In genomic region chr5:149143470-149143869, GRCh38 we compare ENCODE assay signal across 15 cellular contexts. TPM values are rescaled to one million over a fixed set of nuclear protein-coding genes. Genes with fewer than 3 reads are reported as not detected.
A peak's percentile ranks its signal among the peaks of the same experiment; 100 is the strongest.
DNase-seq lines count a peak whose midpoint lies in the region; ATAC-seq, FAIRE-seq and TF ChIP-seq lines count a peak whose summit lies in the region.
"Had no signal": no experiment of that assay in that cellular context is flagged by ENCODE, and none has a peak within 500 bp of the region (broad histone marks: within the 10 kb centered on the region; RNA-seq: fewer than 3 reads in every experiment).

No MANE protein-coding gene starts in this region.

- H3K27ac Mint-ChIP-seq in glutamatergic neuron (ENCODE audit: unreplicated experiment) = no peak overlapping the region
- H3K27ac Mint-ChIP-seq: activated CD8-positive, alpha-beta T cell treated with anti-CD3 and anti-CD28 coated beads for 36 hours; activated naive CD8-positive, alpha-beta T cell treated with anti-CD3 and anti-CD28 coated beads, Interleukin-2, amount 50 U/mL, for 24 hours; stimulated activated naive CD8-positive, alpha-beta T cell treated with anti-CD3 and anti-CD28 coated beads, Interleukin-15, Interleukin-2, amounts not matched to agents 100 ng/mL and 50 ng/mL, for 24 hours had no signal

- DNase-seq in AG08396 (ENCODE audit: low spot score) (peak; percentile 57), amniotic stem cell (lab: John Stamatoyannopoulos, UW) (peak; percentile 62), fibroblast of pulmonary artery (ENCODE audit: low read depth) (peak; percentile 93), pancreas (no peak), glutamatergic neuron (no peak), NCI-H2029 treated with DMSO at 0.1 percent for 48 hours (lab: John Stamatoyannopoulos, UW) (no peak)
- DNase-seq: activated CD8-positive, alpha-beta T cell treated with anti-CD3 and anti-CD28 coated beads for 36 hours; activated naive CD8-positive, alpha-beta T cell treated with anti-CD3 and anti-CD28 coated beads, Interleukin-2, amount 50 U/mL, for 24 hours; AML-193; NCI-H446 had no signal

- intact Hi-C loops in pancreas (cut with DNase I) = no loop called here

- peak overlapping the region; percentile 44 for H3K4me3 ChIP-seq in fibroblast of pulmonary artery (replicated peaks; ENCODE audit: low read depth, low read length)
- H3K4me3 ChIP-seq in pancreas = no peak overlapping the region
- H3K4me3 ChIP-seq: SK-N-MC had no signal

- no peaks in the 10 kb centered on the region for H3K36me3 ChIP-seq in pancreas

- no peaks in the 10 kb centered on the region for H3K36me3 Mint-ChIP-seq in glutamatergic neuron (ENCODE audit: unreplicated experiment)

- ATAC-seq in pancreas (peak in 3 of 4 donors; percentile 15 to 45 (median 17)), GM21447 (IDR thresholded peaks at IDR 0.05; ENCODE audit: unreplicated experiment) (no peak), GM19324 (IDR thresholded peaks at IDR 0.05; ENCODE audit: low FRiP score, unreplicated experiment) (no peak)
- ATAC-seq: activated CD8-positive, alpha-beta T cell treated with anti-CD3 and anti-CD28 coated beads for 36 hours; activated naive CD8-positive, alpha-beta T cell treated with anti-CD3 and anti-CD28 coated beads, Interleukin-2, amount 50 U/mL, for 24 hours had no signal

- no peaks in the 10 kb centered on the region for H3K27me3 Mint-ChIP-seq in glutamatergic neuron (ENCODE audit: unreplicated experiment)

- peaks cover 3% of the 10 kb centered on the region for H3K4me1 Mint-ChIP-seq in glutamatergic neuron (ENCODE audit: low read depth, unreplicated experiment)
- H3K4me1 Mint-ChIP-seq: activated naive CD8-positive, alpha-beta T cell treated with anti-CD3 and anti-CD28 coated beads, Interleukin-2, amount 50 U/mL, for 24 hours had no signal

- no peak overlapping the region for H3K27ac ChIP-seq in pancreas
- H3K27ac ChIP-seq: SK-N-MC had no signal

- no peaks in the 10 kb centered on the region for H3K9me3 ChIP-seq in pancreas

- no peak for FAIRE-seq in pancreas (lab: Jason Lieb, UNC)
- FAIRE-seq: H1 had no signal

- peaks cover 0 to 4% (median 0%) of the 10 kb centered on the region in 4 donors for H3K27me3 ChIP-seq in pancreas

- TF ChIP-seq CTCF in fibroblast of pulmonary artery (IDR thresholded peaks at IDR 0.05; ENCODE audit: low read length, missing control alignments) = no peak
- no peak for TF ChIP-seq CTCF in pancreas (IDR thresholded peaks at IDR 0.05)
- no peak for TF ChIP-seq CTCF in glutamatergic neuron (IDR thresholded peaks at IDR 0.05; ENCODE audit: partially characterized antibody, unreplicated experiment)

- WGBS in pancreas, 2 donors = 29 to 40% methylated on average over 2 of the region's 2 CpGs

- peaks cover 0 to 4% (median 0%) of the 10 kb centered on the region in 3 donors for H3K4me1 ChIP-seq in pancreas

- peaks cover 2% of the 10 kb centered on the region for H3K9me3 Mint-ChIP-seq in glutamatergic neuron (ENCODE audit: unreplicated experiment)
- H3K9me3 Mint-ChIP-seq: activated CD8-positive, alpha-beta T cell treated with anti-CD3 and anti-CD28 coated beads for 36 hours; activated naive CD8-positive, alpha-beta T cell treated with anti-CD3 and anti-CD28 coated beads, Interleukin-2, amount 50 U/mL, for 24 hours; stimulated activated naive CD8-positive, alpha-beta T cell treated with anti-CD3 and anti-CD28 coated beads, Interleukin-15, Interleukin-2, amounts not matched to agents 100 ng/mL and 50 ng/mL, for 24 hours had no signal

- H3K4me3 Mint-ChIP-seq in glutamatergic neuron (ENCODE audit: unreplicated experiment) = no peak overlapping the region
- H3K4me3 Mint-ChIP-seq: activated CD8-positive, alpha-beta T cell treated with anti-CD3 and anti-CD28 coated beads for 36 hours; activated naive CD8-positive, alpha-beta T cell treated with anti-CD3 and anti-CD28 coated beads, Interleukin-2, amount 50 U/mL, for 24 hours; stimulated activated naive CD8-positive, alpha-beta T cell treated with anti-CD3 and anti-CD28 coated beads, Interleukin-15, Interleukin-2, amounts not matched to agents 100 ng/mL and 50 ng/mL, for 24 hours had no signal

RNA-seq across cellular contexts. Expression of gene ABLIM3, which starts 2.2 kb away (rescaled TPM):
- total RNA-seq in pancreas (1 to 10 TPM; 1.3 to 4.1 (median 2.1) TPM), glutamatergic neuron (ENCODE audit: unreplicated experiment) (19.0 TPM)
- polyA plus RNA-seq in pancreas = 1 to 10 TPM; 2.7 to 8.1 TPM
- total RNA-seq: activated CD8-positive, alpha-beta T cell treated with anti-CD3 and anti-CD28 coated beads for 36 hours had no signal

Comparison
In these comparisons a context has a peak if more than half of its experiments do, and no peak if none do; other contexts are left out.
1. DNase-seq: peak in AG08396 (single experiment), amniotic stem cell (single experiment) and fibroblast of pulmonary artery (single experiment); none in pancreas (0 of 6), glutamatergic neuron (single experiment) and NCI-H2029 treated with DMSO at 0.1 percent for 48 hours (single experiment).
2. ATAC-seq: peak in pancreas (3 of 4); none in GM21447 (single experiment) and GM19324 (single experiment).